Comparison of ENCODE assay signal across 17 cellular contexts in genomic region chr2:174339971-174340399, GRCh38. TPM values are rescaled to one million over a fixed set of nuclear protein-coding genes. Genes with fewer than 3 reads are reported as not detected.
DNase-seq lines count a peak whose midpoint lies in the region; ATAC-seq, FAIRE-seq and TF ChIP-seq lines count a peak whose summit lies in the region.
"Had no signal": no experiment of that assay in that cellular context is flagged by ENCODE, and none has a peak within 500 bp of the region (broad histone marks: within the 10 kb centered on the region; RNA-seq: fewer than 3 reads in every experiment).

No MANE protein-coding gene starts in this region.

- peaks cover 11% of the 10 kb centered on the region for H3K4me1 Mint-ChIP-seq in astrocyte (ENCODE audit: low read depth, unreplicated experiment)
- peaks cover 15 to 61% (median 46%) of the 10 kb centered on the region in 7 donors for H3K4me1 Mint-ChIP-seq in naive thymus-derived CD4-positive, alpha-beta T cell

- H3K36me3 Mint-ChIP-seq in astrocyte (ENCODE audit: low read depth, unreplicated experiment): no peaks in the 10 kb centered on the region
- H3K36me3 Mint-ChIP-seq in naive thymus-derived CD4-positive, alpha-beta T cell: peaks cover 0 to 4% (median 0%) of the 10 kb centered on the region in 5 donors

- H3K36me3 ChIP-seq in astrocyte (ENCODE audit: insufficient read depth, low read length): no peaks in the 10 kb centered on the region
- no peaks in the 10 kb centered on the region for H3K36me3 ChIP-seq in naive thymus-derived CD4-positive, alpha-beta T cell (ENCODE audit: control insufficient read depth in 2 of 3, insufficient read depth in 3 of 3, low read length in 3 of 3)
- H3K36me3 ChIP-seq: uterus had no signal

- CTCF ChIA-PET in naive thymus-derived CD4-positive, alpha-beta T cell (lab: Charles Lee): interaction anchor here (1.3 to 5.5 kb wide), 4 partner anchors 28 to 1312 kb away, joined by 3 to 58 read pairs (median 10); no protein-coding TSS in a partner anchor

- H3K27ac Mint-ChIP-seq in astrocyte (ENCODE audit: unreplicated experiment): peak overlapping the region; percentile 26
- H3K27ac Mint-ChIP-seq in naive thymus-derived CD4-positive, alpha-beta T cell: peak overlapping the region in 5 of 9 donors; percentile 6 to 62 (median 40)

- H4K20me1 ChIP-seq in astrocyte (ENCODE audit: insufficient read depth, low read length): peaks cover 30% of the 10 kb centered on the region

- TF ChIP-seq CTCF in astrocyte (IDR thresholded peaks at IDR 0.05; ENCODE audit: insufficient read depth, low read depth, low read length): no peak

- intact Hi-C loops in naive thymus-derived CD4-positive, alpha-beta T cell (cut with micrococcal nuclease): loop anchor here (2.0 to 10.0 kb wide), 13 partner anchors 91 to 1825 kb away; partner anchors contain the start of genes EVX2 (in 1 of the 2), HOXD8 (in 1 of the 2), HOXD9 (in 1 of the 2) and OLA1 (in 1 of the 2)
- intact Hi-C loops in left colon (cut with DNase I, micrococcal nuclease): loop anchor here in 1 of 2 donors (10.0 kb wide), 1 partner anchor 935 kb away; no protein-coding TSS in a partner anchor

- DNase-seq in NCI-H510A treated with DMSO at 0.1 percent for 48 hours (lab: John Stamatoyannopoulos, UW): peak; percentile 91
- DNase-seq in NCI-H510A (lab: John Stamatoyannopoulos, UW): no peak
- DNase-seq in GM03348 (ENCODE audit: low spot score): peak; percentile 16
- DNase-seq in astrocyte (ENCODE audit: low read depth): no peak
- peak in 2 of 9 donors; percentile 11 to 22 for DNase-seq in naive thymus-derived CD4-positive, alpha-beta T cell
- no peak for DNase-seq in medulla oblongata (ENCODE audit: extremely low spot score)
- no peak for DNase-seq in left colon
- DNase-seq: MV-4-11, NCI-H69, uterus had no signal

- H3K9me3 ChIP-seq in astrocyte (ENCODE audit: insufficient read depth, low read depth, low read length): no peaks in the 10 kb centered on the region
- no peaks in the 10 kb centered on the region for H3K9me3 ChIP-seq in naive thymus-derived CD4-positive, alpha-beta T cell (ENCODE audit: control insufficient read depth in 2 of 3, low read length in 3 of 3)
- H3K9me3 ChIP-seq: uterus had no signal

- H3K27ac ChIP-seq in astrocyte (ENCODE audit: low read depth, low read length): no peak overlapping the region
- no peak overlapping the region for H3K27ac ChIP-seq in naive thymus-derived CD4-positive, alpha-beta T cell (ENCODE audit: low read depth, low read length)
- H3K27ac ChIP-seq: uterus had no signal

- peaks cover 96% of the 10 kb centered on the region for H3K27me3 ChIP-seq in astrocyte (ENCODE audit: insufficient read depth, low read length)
- peaks cover 55 to 75% of the 10 kb centered on the region in 2 donors for H3K27me3 ChIP-seq in naive thymus-derived CD4-positive, alpha-beta T cell (ENCODE audit: control insufficient read depth in 2 of 2, insufficient read depth in 2 of 2, low read length in 2 of 2)

- H3K4me1 ChIP-seq in astrocyte (ENCODE audit: insufficient read depth, low read length): peaks cover 6% of the 10 kb centered on the region
- H3K4me1 ChIP-seq in naive thymus-derived CD4-positive, alpha-beta T cell (ENCODE audit: control insufficient read depth in 2 of 2, insufficient read depth in 2 of 2, low read length in 2 of 2): peaks cover 32 to 46% of the 10 kb centered on the region in 2 donors

- no peak overlapping the region for H3K4me3 ChIP-seq in astrocyte (ENCODE audit: insufficient read depth, low read depth, low read length)
- H3K4me3 ChIP-seq in naive thymus-derived CD4-positive, alpha-beta T cell (ENCODE audit: low read length): no peak overlapping the region
- H3K4me3 ChIP-seq: uterus had no signal

- H3K27me3 Mint-ChIP-seq in astrocyte (ENCODE audit: low read depth, unreplicated experiment): peaks cover 58% of the 10 kb centered on the region
- H3K27me3 Mint-ChIP-seq in naive thymus-derived CD4-positive, alpha-beta T cell: peaks cover 51 to 76% (median 70%) of the 10 kb centered on the region in 5 donors

- no peak for FAIRE-seq in astrocyte (lab: Jason Lieb, UNC)
- FAIRE-seq: A204.1 had no signal

- peaks cover 11% of the 10 kb centered on the region for H3K9me3 Mint-ChIP-seq in astrocyte (ENCODE audit: unreplicated experiment)
- H3K9me3 Mint-ChIP-seq in naive thymus-derived CD4-positive, alpha-beta T cell: peaks cover 0 to 16% (median 0%) of the 10 kb centered on the region in 11 donors

- H2AFZ ChIP-seq in astrocyte (ENCODE audit: low read depth, low read length): no peak overlapping the region

- H3K79me2 ChIP-seq in astrocyte (ENCODE audit: insufficient read depth, low read length): no peaks in the 10 kb centered on the region

- ATAC-seq in naive thymus-derived CD4-positive, alpha-beta T cell: no peak
- no peak for ATAC-seq in GM19467 (IDR thresholded peaks at IDR 0.05; ENCODE audit: unreplicated experiment)
- no peak for ATAC-seq in left colon
- ATAC-seq: HCT116, left lobe of liver had no signal

- no peak overlapping the region for H3K4me3 Mint-ChIP-seq in astrocyte (ENCODE audit: unreplicated experiment)
- peak overlapping the region in 4 of 10 donors; percentile 11 to 34 (median 24) for H3K4me3 Mint-ChIP-seq in naive thymus-derived CD4-positive, alpha-beta T cell

- peak overlapping the region; percentile 46 for H3K4me2 ChIP-seq in astrocyte (ENCODE audit: low read length)

- POLR2A ChIA-PET in naive thymus-derived CD4-positive, alpha-beta T cell (lab: Charles Lee): no interaction called here

- H3K9ac ChIP-seq in astrocyte (ENCODE audit: low read length): no peak overlapping the region

RNA-seq across cellular contexts. Expression of gene SP9, which starts 5.2 kb away (rescaled TPM):
- total RNA-seq in astrocyte: not detected in 2 replicates
- not detected for total RNA-seq in naive thymus-derived CD4-positive, alpha-beta T cell
- polyA plus RNA-seq in naive thymus-derived CD4-positive, alpha-beta T cell: not detected
- not detected for total RNA-seq in left colon
- total RNA-seq: cardiac septum, fibroblast of lung, G401, left lobe of liver, uterus had no signal
- polyA plus RNA-seq: fibroblast of lung had no signal

RNA-seq across cellular contexts. Expression of gene SCRN3, which starts 55.5 kb away (rescaled TPM):
- total RNA-seq in astrocyte (18.5 and 20.1 TPM in 2 replicates), left colon (10 to 100 TPM; 25.7 to 26.7 TPM)
- 10 to 100 TPM; 12.3 to 22.1 (median 16.4) TPM for total RNA-seq in naive thymus-derived CD4-positive, alpha-beta T cell
- 10 to 100 TPM; 14.0 to 15.4 TPM for polyA plus RNA-seq in naive thymus-derived CD4-positive, alpha-beta T cell

Comparison
In these comparisons a context has a peak if more than half of its experiments do, and no peak if none do; other contexts are left out.
1. DNase-seq: peak in NCI-H510A treated with DMSO at 0.1 percent for 48 hours (single experiment) and GM03348 (single experiment); none in NCI-H510A (single experiment), astrocyte (single experiment), medulla oblongata (single experiment) and left colon (0 of 2).